ENCODE assay signal across 8 cellular contexts in the genomic region with DNA sequence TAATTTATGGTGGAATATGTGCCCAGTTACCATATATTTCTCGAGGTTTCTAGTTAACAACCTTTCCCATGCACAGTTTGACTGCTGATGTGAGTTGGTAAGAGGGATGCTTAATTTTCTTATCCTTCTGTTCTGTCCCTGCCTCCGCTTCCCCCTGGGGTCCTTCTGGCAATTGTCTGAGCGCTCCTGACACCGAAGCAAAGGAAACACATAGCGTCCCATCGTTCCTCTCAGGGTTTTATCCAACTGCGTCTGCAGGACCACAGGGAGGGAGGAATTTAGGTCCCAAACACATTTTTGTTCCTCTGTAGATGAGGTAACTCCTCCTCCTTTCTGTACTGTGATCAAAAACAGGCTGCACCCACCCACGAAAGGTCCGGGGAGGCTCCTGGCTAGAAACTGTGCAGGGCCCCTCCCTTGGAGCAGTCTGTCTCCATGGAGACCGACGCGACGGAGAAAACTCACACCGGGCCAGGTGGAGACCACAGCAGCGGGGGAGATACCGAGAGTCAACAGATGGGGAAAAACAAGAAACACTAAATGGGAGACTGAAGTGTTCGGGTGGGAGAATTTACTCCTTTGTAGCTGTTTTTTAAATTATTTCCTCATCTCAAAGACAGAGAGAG.
DNase-seq lines count a peak whose midpoint lies in the region; ATAC-seq and TF ChIP-seq lines count a peak whose summit lies in the region.

No MANE protein-coding gene starts in this region.

- peaks cover 0 to 7% (median 0%) of the 10 kb centered on the region in 4 donors for H3K27me3 ChIP-seq in esophagus squamous epithelium

- no peak for ATAC-seq in GM21619 (IDR thresholded peaks at IDR 0.05; ENCODE audit: unreplicated experiment)

- no peak for TF ChIP-seq CTCF in esophagus squamous epithelium (IDR thresholded peaks at IDR 0.05)

- DNase-seq in NCI-H82 (lab: John Stamatoyannopoulos, UW) (peak; percentile 51), NCI-H82 treated with DMSO at 0.1 percent for 48 hours (lab: John Stamatoyannopoulos, UW; ENCODE audit: unreplicated experiment) (no peak), NCI-H2107 treated with DMSO at 0.1 percent for 48 hours (lab: John Stamatoyannopoulos, UW; ENCODE audit: unreplicated experiment) (peak; percentile 21), esophagus squamous epithelium (lab: John Stamatoyannopoulos, UW) (no peak), posterior cingulate gyrus (peak in 9 of 10 donors; percentile 31 to 93 (median 60)), medulla oblongata (ENCODE audit: extremely low spot score) (no peak), GOT3 (lab: John Stamatoyannopoulos, UW) (no peak)

- H3K9me3 ChIP-seq in esophagus squamous epithelium, result no peaks in the 10 kb centered on the region

- intact Hi-C loops in esophagus squamous epithelium (cut with DNase I) (no loop called here), posterior cingulate gyrus (cut with DNase I) (no loop called here)

- no peak for TF ChIP-seq POLR2A in esophagus squamous epithelium (IDR thresholded peaks at IDR 0.05)

- peak overlapping the region in 1 of 4 donors; percentile 46 for H3K27ac ChIP-seq in esophagus squamous epithelium

- peak overlapping the region in 3 of 4 donors; percentile 25 to 55 (median 35) for H3K4me3 ChIP-seq in esophagus squamous epithelium

- H3K36me3 ChIP-seq in esophagus squamous epithelium, result no peaks in the 10 kb centered on the region

- 20 to 29% methylated on average over 12 to 15 of the region's 17 CpGs for WGBS in esophagus squamous epithelium, 2 donors

- H3K4me1 ChIP-seq in esophagus squamous epithelium, result peaks cover 0 to 29% (median 18%) of the 10 kb centered on the region in 3 donors

Comparison
In these comparisons a context has a peak if more than half of its experiments do, and no peak if none do; other contexts are left out.
1. DNase-seq: peak in NCI-H82 (single experiment), NCI-H2107 treated with DMSO at 0.1 percent for 48 hours (single experiment) and posterior cingulate gyrus (9 of 10); none in NCI-H82 treated with DMSO at 0.1 percent for 48 hours (single experiment), esophagus squamous epithelium (single experiment), medulla oblongata (single experiment) and GOT3 (single experiment).